Comparison of ENCODE assay signal across 8 cellular contexts in the genomic region with DNA sequence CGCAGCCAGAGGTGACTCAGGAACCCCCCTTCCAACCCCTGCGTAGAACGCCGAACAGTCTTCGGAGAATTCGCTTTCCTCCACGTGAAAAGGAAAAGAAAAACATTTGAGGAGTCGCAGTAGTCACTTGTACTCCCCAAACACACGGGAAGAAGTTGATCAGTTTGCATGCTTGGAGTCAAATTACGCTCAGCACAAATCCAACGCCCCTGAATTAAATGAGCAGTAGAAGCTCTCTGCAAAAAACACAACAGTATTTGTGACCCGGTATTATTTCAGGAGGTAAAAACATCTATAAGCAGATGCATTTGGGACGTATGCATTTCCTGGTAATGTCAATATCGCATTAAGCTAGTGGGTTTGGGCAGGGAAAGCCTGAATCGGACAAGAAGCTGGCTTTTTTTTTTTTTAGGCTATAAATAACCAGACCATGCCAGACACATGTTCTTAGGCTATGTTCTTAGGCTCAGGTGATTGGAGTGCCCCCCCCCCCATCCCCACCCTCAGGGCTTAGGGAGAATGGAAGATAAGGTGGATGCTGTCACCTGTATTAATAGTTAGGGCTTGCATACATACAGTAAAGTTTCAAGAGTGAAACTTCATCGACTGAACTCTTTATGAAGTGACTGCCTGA. TPM values are rescaled to one million over a fixed set of nuclear protein-coding genes. Genes with fewer than 3 reads are reported as not detected.
DNase-seq lines count a peak whose midpoint lies in the region; ATAC-seq, FAIRE-seq and TF ChIP-seq lines count a peak whose summit lies in the region.

No MANE protein-coding gene starts in this region.

- H3K27me3 Mint-ChIP-seq in HFFc6 (ENCODE audit: insufficient read depth) = peaks cover 5% of the 10 kb centered on the region
- peaks cover 5% of the 10 kb centered on the region for H3K27me3 Mint-ChIP-seq in activated CD8-positive, alpha-beta T cell treated with anti-CD3 and anti-CD28 coated beads for 36 hours

- WGBS in prostate gland = under 1% methylated on average over 16 of the region's 16 CpGs

- no peak for FAIRE-seq in H54 (lab: Jason Lieb, UNC)

- H3K36me3 ChIP-seq in prostate gland = no peaks in the 10 kb centered on the region

- POLR2A ChIA-PET in activated CD8-positive, alpha-beta T cell treated with anti-CD3 and anti-CD28 coated beads for 36 hours (lab: Charles Lee) = interaction anchor here (1.0 to 1.2 kb wide), 3 partner anchors 12 to 483 kb away, joined by 3 to 4 read pairs (median 3); no protein-coding TSS in a partner anchor

- no peaks in the 10 kb centered on the region for H3K4me1 ChIP-seq in prostate gland (replicated peaks)

- H3K9me3 ChIP-seq in prostate gland = no peaks in the 10 kb centered on the region

- peaks cover 21% of the 10 kb centered on the region for H3K4me1 Mint-ChIP-seq in HFFc6 (ENCODE audit: low read depth)
- H3K4me1 Mint-ChIP-seq in activated CD8-positive, alpha-beta T cell treated with anti-CD3 and anti-CD28 coated beads for 36 hours (ENCODE audit: low read depth) = peaks cover 26% of the 10 kb centered on the region

- ATAC-seq in activated CD8-positive, alpha-beta T cell treated with anti-CD3 and anti-CD28 coated beads for 36 hours = peak; percentile 1
- ATAC-seq in HG03095 (IDR thresholded peaks at IDR 0.05; ENCODE audit: unreplicated experiment) = no peak

- peak overlapping the region; percentile 88 for H3K27ac Mint-ChIP-seq in HFFc6
- H3K27ac Mint-ChIP-seq in activated CD8-positive, alpha-beta T cell treated with anti-CD3 and anti-CD28 coated beads for 36 hours = peak overlapping the region; percentile 85

- peaks cover 4% of the 10 kb centered on the region; the same call in 1 of the 2 replicates for H3K9me3 Mint-ChIP-seq in HFFc6
- H3K9me3 Mint-ChIP-seq in activated CD8-positive, alpha-beta T cell treated with anti-CD3 and anti-CD28 coated beads for 36 hours = no peaks in the 10 kb centered on the region

- no peak for TF ChIP-seq POLR2A in prostate gland (IDR thresholded peaks at IDR 0.05)
- TF ChIP-seq POLR2A in H54 (IDR thresholded peaks at IDR 0.05; ENCODE audit: low read depth, low read length) = no peak

- CTCF ChIA-PET in activated CD8-positive, alpha-beta T cell treated with anti-CD3 and anti-CD28 coated beads for 36 hours (lab: Charles Lee) = interaction anchor here (0.7 to 4.2 kb wide), 11 partner anchors 12 to 206 kb away, joined by 3 to 15 read pairs (median 4); no protein-coding TSS in a partner anchor

- H3K4me3 ChIP-seq in prostate gland = peak overlapping the region; percentile 65 to 81

- H3K36me3 Mint-ChIP-seq in HFFc6 (ENCODE audit: low read depth) = no peaks in the 10 kb centered on the region
- no peaks in the 10 kb centered on the region for H3K36me3 Mint-ChIP-seq in activated CD8-positive, alpha-beta T cell treated with anti-CD3 and anti-CD28 coated beads for 36 hours (ENCODE audit: low read depth)

- H3K27ac ChIP-seq in prostate gland = peak overlapping the region; percentile 79 to 83

- intact Hi-C loops in activated CD8-positive, alpha-beta T cell treated with anti-CD3 and anti-CD28 coated beads for 36 hours (cut with micrococcal nuclease) = loop anchor here (5.0 kb wide), 1 partner anchor 69 kb away; no protein-coding TSS in a partner anchor
- intact Hi-C loops in prostate gland (cut with DNase I) = loop anchor here (5.0 kb wide), 1 partner anchor 106 kb away; no protein-coding TSS in a partner anchor

- TF ChIP-seq CTCF in HFFc6 (IDR thresholded peaks at IDR 0.05) (no peak), prostate gland (IDR thresholded peaks at IDR 0.05) (no peak)
- no peak for TF ChIP-seq CTCF in activated CD8-positive, alpha-beta T cell treated with anti-CD3 and anti-CD28 coated beads for 36 hours (IDR thresholded peaks at IDR 0.05)

- H3K4me3 Mint-ChIP-seq in HFFc6 = peak overlapping the region; percentile 98
- peak overlapping the region; percentile 78 for H3K4me3 Mint-ChIP-seq in activated CD8-positive, alpha-beta T cell treated with anti-CD3 and anti-CD28 coated beads for 36 hours

- DNase-seq in CD1c-positive myeloid dendritic cell (ENCODE audit: extremely low spot score) = peak; percentile 19
- peak; percentile 10 for DNase-seq in HFFc6
- no peak for DNase-seq in activated CD8-positive, alpha-beta T cell treated with anti-CD3 and anti-CD28 coated beads for 36 hours
- DNase-seq in globus pallidus (ENCODE audit: low spot score) = peak; percentile 31
- DNase-seq in prostate gland (ENCODE audit: low spot score) = peak; percentile 14
- no peak for DNase-seq in stimulated activated CD4-positive, alpha-beta T cell treated with anti-CD3 and anti-CD28 coated beads, Interleukin-4, amount 100 ng/mL, for 1 hour
- no peak for DNase-seq in H54 (ENCODE audit: insufficient read length, low spot score)

- no peaks in the 10 kb centered on the region for H3K27me3 ChIP-seq in prostate gland (replicated peaks; ENCODE audit: insufficient read depth)

RNA-seq across cellular contexts. Expression of gene ARL15, which starts 0.9 kb away (rescaled TPM):
- total RNA-seq in HFFc6 (2021; fragmentation: NEBNext Ultra II Directional; extraction: Animal tissue kit (Norgen Biotek cat#: 25700)) = 10 to 100 TPM in 5 of 6 experiments, 1 to 10 TPM in 1; 9.8 to 16.0 (median 13.4) TPM
- total RNA-seq in activated CD8-positive, alpha-beta T cell treated with anti-CD3 and anti-CD28 coated beads for 36 hours = 1 to 10 TPM; 5.7 to 6.3 TPM
- 10 to 100 TPM; 16.1 to 38.4 TPM for total RNA-seq in prostate gland

Comparison
In these comparisons a context has a peak if more than half of its experiments do, and no peak if none do; other contexts are left out.
1. DNase-seq: peak in CD1c-positive myeloid dendritic cell (single experiment), HFFc6 (single experiment), globus pallidus (single experiment) and prostate gland (single experiment); none in activated CD8-positive, alpha-beta T cell treated with anti-CD3 and anti-CD28 coated beads for 36 hours (single experiment), stimulated activated CD4-positive, alpha-beta T cell treated with anti-CD3 and anti-CD28 coated beads, Interleukin-4, amount 100 ng/mL, for 1 hour (single experiment) and H54 (single experiment).